ENCODE assay signal across 8 cellular contexts in the genomic region with DNA sequence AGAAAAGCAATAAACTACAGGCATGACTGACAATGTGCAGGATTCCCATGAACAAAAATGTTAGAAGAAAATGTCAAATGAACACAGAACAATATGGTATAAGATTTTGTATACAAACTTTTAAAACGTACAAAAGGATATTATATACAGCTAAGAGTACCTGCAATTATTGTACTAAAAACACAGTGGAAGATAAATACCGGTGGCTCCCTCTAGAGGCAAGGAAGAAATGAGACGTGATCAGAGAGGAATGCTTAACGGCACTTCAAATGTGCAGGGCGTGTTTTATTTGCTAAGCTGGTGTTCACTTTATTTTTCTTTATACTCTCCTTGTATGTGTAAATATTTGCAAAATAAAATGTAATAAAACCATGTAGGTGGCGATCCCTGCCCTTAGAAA.
DNase-seq lines count a peak whose midpoint lies in the region; ATAC-seq, FAIRE-seq and TF ChIP-seq lines count a peak whose summit lies in the region.

No MANE protein-coding gene starts in this region.

- peak; percentile 82 for TF ChIP-seq CTCF in activated CD8-positive, alpha-beta T cell treated with anti-CD3 and anti-CD28 coated beads for 36 hours (IDR thresholded peaks at IDR 0.05)
- TF ChIP-seq CTCF in fibroblast of the aortic adventitia (IDR thresholded peaks at IDR 0.05; ENCODE audit: insufficient read depth, low read length): peak; percentile 72
- TF ChIP-seq CTCF in sigmoid colon (IDR thresholded peaks at IDR 0.05): peak in 3 of 4 experiments; percentile 16 to 33 (median 17)

- no peaks in the 10 kb centered on the region for H3K4me1 ChIP-seq in sigmoid colon

- no peaks in the 10 kb centered on the region for H3K36me3 ChIP-seq in sigmoid colon

- no peak overlapping the region for H3K4me3 Mint-ChIP-seq in activated CD8-positive, alpha-beta T cell treated with anti-CD3 and anti-CD28 coated beads for 36 hours

- H3K27ac Mint-ChIP-seq in activated CD8-positive, alpha-beta T cell treated with anti-CD3 and anti-CD28 coated beads for 36 hours: no peak overlapping the region

- no peak for FAIRE-seq in H54 (lab: Jason Lieb, UNC)

- in situ Hi-C loops in Caki2 (cut with HindIII; ENCODE audit: low pct_unique_long_range_greater_than_20kb, low sequenced_read_pairs): no loop called here

- no peaks in the 10 kb centered on the region for H3K27me3 Mint-ChIP-seq in activated CD8-positive, alpha-beta T cell treated with anti-CD3 and anti-CD28 coated beads for 36 hours

- H3K27me3 ChIP-seq in sigmoid colon: no peaks in the 10 kb centered on the region

- no peaks in the 10 kb centered on the region for H3K9me3 Mint-ChIP-seq in activated CD8-positive, alpha-beta T cell treated with anti-CD3 and anti-CD28 coated beads for 36 hours

- TF ChIP-seq POLR2A in sigmoid colon (IDR thresholded peaks at IDR 0.05): no peak
- TF ChIP-seq POLR2A in H54 (IDR thresholded peaks at IDR 0.05; ENCODE audit: low read depth, low read length): no peak

- no peak for TF ChIP-seq EP300 in sigmoid colon (IDR thresholded peaks at IDR 0.05)

- ATAC-seq in GM21529 (IDR thresholded peaks at IDR 0.05; ENCODE audit: unreplicated experiment): peak; percentile 58
- peak; percentile 77 for ATAC-seq in activated CD8-positive, alpha-beta T cell treated with anti-CD3 and anti-CD28 coated beads for 36 hours

- no peak overlapping the region for H3K4me3 ChIP-seq in fibroblast of the aortic adventitia (ENCODE audit: low read depth, low read length)
- no peak overlapping the region for H3K4me3 ChIP-seq in sigmoid colon

- intact Hi-C loops in activated CD8-positive, alpha-beta T cell treated with anti-CD3 and anti-CD28 coated beads for 36 hours (cut with micrococcal nuclease): loop anchor here (5.0 kb wide), 3 partner anchors 191 to 336 kb away; a partner anchor contains a TSS
- intact Hi-C loops in sigmoid colon (cut with DNase I): no loop called here

- H3K36me3 Mint-ChIP-seq in activated CD8-positive, alpha-beta T cell treated with anti-CD3 and anti-CD28 coated beads for 36 hours (ENCODE audit: low read depth): no peaks in the 10 kb centered on the region

- CTCF ChIA-PET in activated CD8-positive, alpha-beta T cell treated with anti-CD3 and anti-CD28 coated beads for 36 hours (lab: Charles Lee): interaction anchor here (0.6 to 2.8 kb wide), 52 partner anchors 8 to 355 kb away, joined by 3 to 25 read pairs (median 4); a partner anchor contains a TSS

- DNase-seq in Caki2 (ENCODE audit: low read depth) (peak; percentile 16), NCI-H460 (ENCODE audit: extremely low read depth, low read depth) (peak; percentile 43), fibroblast of the aortic adventitia (ENCODE audit: low read depth) (peak; percentile 78), sigmoid colon (no peak), SHP77 treated with DMSO at 0.1 percent for 48 hours (lab: John Stamatoyannopoulos, UW) (no peak), H54 (ENCODE audit: insufficient read length, low spot score) (no peak)
- peak; percentile 58 for DNase-seq in activated CD8-positive, alpha-beta T cell treated with anti-CD3 and anti-CD28 coated beads for 36 hours

- 11 to 29% methylated on average over 6 of the region's 6 CpGs for WGBS in sigmoid colon, 2 donors

- H3K9me3 ChIP-seq in sigmoid colon: no peaks in the 10 kb centered on the region

- H3K27ac ChIP-seq in sigmoid colon: no peak overlapping the region

- peaks cover 33% of the 10 kb centered on the region for H3K4me1 Mint-ChIP-seq in activated CD8-positive, alpha-beta T cell treated with anti-CD3 and anti-CD28 coated beads for 36 hours (ENCODE audit: low read depth)

- POLR2A ChIA-PET in activated CD8-positive, alpha-beta T cell treated with anti-CD3 and anti-CD28 coated beads for 36 hours (lab: Charles Lee): interaction anchor here (1.4 kb wide), 1 partner anchor 9 kb away, joined by 3 read pairs; no protein-coding TSS in a partner anchor

Comparison
In these comparisons a context has a peak if more than half of its experiments do, and no peak if none do; other contexts are left out.
1. DNase-seq: peak in Caki2 (single experiment), NCI-H460 (single experiment), activated CD8-positive, alpha-beta T cell treated with anti-CD3 and anti-CD28 coated beads for 36 hours (single experiment) and fibroblast of the aortic adventitia (single experiment); none in sigmoid colon (single experiment), SHP77 treated with DMSO at 0.1 percent for 48 hours (single experiment) and H54 (single experiment).
2. CTCF ChIP-seq: peak in every context shown above with its lines; median percentile 82 in activated CD8-positive, alpha-beta T cell treated with anti-CD3 and anti-CD28 coated beads for 36 hours; 72 in fibroblast of the aortic adventitia; 17 in sigmoid colon.